Comparison of ENCODE assay signal across 23 cellular contexts in the genomic region with DNA sequence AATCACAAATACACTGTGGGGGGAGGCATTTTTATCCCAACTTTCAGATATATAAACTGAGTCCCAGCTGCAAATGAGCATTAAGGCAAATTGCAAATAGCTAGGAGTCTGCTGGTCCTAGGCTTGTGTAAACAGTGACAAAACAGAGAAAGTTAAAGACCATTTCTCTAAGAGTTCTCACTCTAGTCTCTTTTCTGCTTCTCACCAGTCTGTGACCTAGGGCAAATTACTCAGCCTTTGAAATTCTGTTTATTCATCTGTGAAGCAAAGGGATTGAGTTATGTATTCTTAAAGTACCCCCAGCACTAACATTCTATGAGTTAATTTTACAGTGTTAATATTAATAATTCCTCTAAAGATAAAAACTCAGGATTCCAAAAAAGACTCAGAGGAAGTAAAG.
DNase-seq lines count a peak whose midpoint lies in the region; ATAC-seq, FAIRE-seq and TF ChIP-seq lines count a peak whose summit lies in the region.
"Had no signal": no experiment of that assay in that cellular context is flagged by ENCODE, and none has a peak within 500 bp of the region (broad histone marks: within the 10 kb centered on the region; RNA-seq: fewer than 3 reads in every experiment).

No MANE protein-coding gene starts in this region.

- no peaks in the 10 kb centered on the region for H3K4me1 ChIP-seq in MM.1S (ENCODE audit: low read length)
- H3K4me1 ChIP-seq: HAP-1 had no signal

- H3K36me3 ChIP-seq in bronchial epithelial cell (ENCODE audit: control insufficient read depth, insufficient read depth, low read length) (no peaks in the 10 kb centered on the region), MM.1S (replicated peaks; ENCODE audit: insufficient read depth, low read length) (no peaks in the 10 kb centered on the region)
- H3K36me3 ChIP-seq: HAP-1 had no signal

- no peaks in the 10 kb centered on the region for H3K79me2 ChIP-seq in MM.1S (ENCODE audit: low read length)

- no peaks in the 10 kb centered on the region for H3F3A ChIP-seq in MM.1S (ENCODE audit: insufficient read depth, low read length)

- intact Hi-C loops in Right ventricle myocardium inferior (cut with DNase I): no loop called here

- DNase-seq in EH (ENCODE audit: low read depth): peak; percentile 53
- peak; percentile 28 for DNase-seq in M059J (ENCODE audit: low read depth)
- peak; percentile 33 for DNase-seq in bronchial epithelial cell (ENCODE audit: low read depth)
- peak; percentile 47 for DNase-seq in kidney tubule cell (ENCODE audit: low spot score)
- DNase-seq in activated T-cell treated with anti-CD3 and anti-CD28 coated beads, Interleukin-2, amount 50 U/mL, for 1 hour: no peak
- no peak for DNase-seq in MM.1S
- no peak for DNase-seq in NOMO-1 treated with dmso at 0.1 percent for 144 hours (lab: John Stamatoyannopoulos, UW; ENCODE audit: unreplicated experiment)
- DNase-seq in Right ventricle myocardium inferior (ENCODE audit: missing footprints): no peak
- DNase-seq: 8988T; Calu3; CD8-positive, alpha-beta memory T cell; DMS153; NCI-H1694; NCI-H2081; NCI-H2171; NCI-H446; NCI-H526; RPMI8226; SHP77 treated with DMSO at 0.1 percent for 48 hours; SW 1271 had no signal

- TF ChIP-seq CTCF in bronchial epithelial cell (IDR thresholded peaks at IDR 0.05; ENCODE audit: insufficient read depth, low read length, severe bottlenecking): no peak
- no peak for TF ChIP-seq CTCF in MM.1S (IDR thresholded peaks at IDR 0.05; ENCODE audit: low read length)

- H3K27me3 ChIP-seq in bronchial epithelial cell (ENCODE audit: control insufficient read depth, insufficient read depth, low read length) (no peaks in the 10 kb centered on the region), MM.1S (replicated peaks; ENCODE audit: insufficient read depth, low read length) (no peaks in the 10 kb centered on the region)

- ATAC-seq in Right ventricle myocardium inferior: no peak

- H3K4me3 ChIP-seq in bronchial epithelial cell (ENCODE audit: low read depth, low read length) (no peak overlapping the region), MM.1S (ENCODE audit: low read length) (no peak overlapping the region)
- H3K4me3 ChIP-seq: HAP-1, SK-N-MC had no signal

- no peaks in the 10 kb centered on the region for H4K20me1 ChIP-seq in MM.1S (ENCODE audit: insufficient read depth, low read length)

- H3K4me2 ChIP-seq in MM.1S (ENCODE audit: low read depth, low read length): no peak overlapping the region

- no peak overlapping the region for H2AFZ ChIP-seq in MM.1S (ENCODE audit: low read length)

- H3K9ac ChIP-seq in MM.1S (ENCODE audit: low read length): no peak overlapping the region

- H3K9me2 ChIP-seq in MM.1S (replicated peaks; ENCODE audit: insufficient read depth, low read length): no peaks in the 10 kb centered on the region

- H3K9me3 ChIP-seq in MM.1S (replicated peaks; ENCODE audit: insufficient read depth, low read length): no peaks in the 10 kb centered on the region
- H3K9me3 ChIP-seq: HAP-1 had no signal

- H3K27ac ChIP-seq in MM.1S (ENCODE audit: low read length): no peak overlapping the region
- H3K27ac ChIP-seq: C4-2B, SK-N-MC had no signal

- no peak for FAIRE-seq in bronchial epithelial cell (lab: Jason Lieb, UNC)

Comparison
In these comparisons a context has a peak if more than half of its experiments do, and no peak if none do; other contexts are left out.
1. DNase-seq: peak in EH (single experiment), M059J (single experiment), bronchial epithelial cell (single experiment) and kidney tubule cell (single experiment); none in activated T-cell treated with anti-CD3 and anti-CD28 coated beads, Interleukin-2, amount 50 U/mL, for 1 hour (single experiment), MM.1S (single experiment), NOMO-1 treated with dmso at 0.1 percent for 144 hours (single experiment) and Right ventricle myocardium inferior (single experiment).